Comparison of ENCODE assay signal across 13 cellular contexts in the genomic region with DNA sequence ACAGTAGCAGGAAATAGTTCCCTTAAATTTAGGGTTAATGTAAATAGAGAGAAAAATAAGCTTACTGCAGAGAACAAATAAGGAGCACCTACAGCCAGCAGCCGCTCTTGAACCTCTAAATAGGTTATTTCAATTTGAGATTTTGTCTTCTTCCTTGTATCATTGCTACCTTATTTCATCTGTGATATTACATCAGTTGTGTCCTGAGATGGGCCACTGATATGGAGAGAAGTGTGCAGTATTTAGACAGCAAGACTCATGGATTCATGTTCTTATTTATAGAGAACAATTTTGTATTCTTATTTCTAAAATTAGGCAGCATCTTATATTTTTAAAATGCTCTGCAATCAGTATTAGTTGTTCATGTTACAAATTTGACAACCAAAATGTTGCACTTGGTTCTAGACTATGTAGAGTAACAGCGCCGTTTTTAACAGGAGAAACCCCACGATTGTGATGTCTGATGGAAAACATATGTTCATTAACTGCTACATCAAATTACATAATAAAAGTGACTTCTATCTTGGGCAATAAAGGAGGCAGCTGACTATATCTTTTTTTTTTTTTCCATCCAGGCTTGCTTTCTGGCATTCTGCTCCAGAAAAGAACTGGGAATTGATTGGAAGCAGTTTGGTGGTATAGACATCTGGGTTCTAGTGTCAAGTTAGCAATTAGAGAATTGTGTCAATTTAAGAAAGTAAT.
DNase-seq lines count a peak whose midpoint lies in the region; TF ChIP-seq lines count a peak whose summit lies in the region.
"Had no signal": no experiment of that assay in that cellular context is flagged by ENCODE, and none has a peak within 500 bp of the region (broad histone marks: within the 10 kb centered on the region; RNA-seq: fewer than 3 reads in every experiment).

No MANE protein-coding gene starts in this region.

- TF ChIP-seq CTCF in SK-N-SH (IDR thresholded peaks at IDR 0.05) (no peak), nephron (IDR thresholded peaks at IDR 0.05; ENCODE audit: unreplicated experiment in 3 of 3) (no peak), neural progenitor cell (IDR thresholded peaks at IDR 0.05) (no peak)

- H3K79me2 ChIP-seq in SK-N-SH (ENCODE audit: insufficient read depth) = no peaks in the 10 kb centered on the region
- H3K79me2 ChIP-seq in neural progenitor cell (ENCODE audit: low read depth) = no peaks in the 10 kb centered on the region

- H3K9me3 Mint-ChIP-seq in nephron = no peaks in the 10 kb centered on the region
- no peaks in the 10 kb centered on the region for H3K9me3 Mint-ChIP-seq in neural progenitor cell

- H2AFZ ChIP-seq in SK-N-SH (ENCODE audit: low read depth) (no peak overlapping the region), neural progenitor cell (replicated peaks) (no peak overlapping the region)

- no peaks in the 10 kb centered on the region for H3K9me3 ChIP-seq in SK-N-SH
- no peaks in the 10 kb centered on the region for H3K9me3 ChIP-seq in neural progenitor cell (ENCODE audit: low read depth)
- H3K9me3 ChIP-seq: BLaER1, HAP-1 had no signal

- peak overlapping the region; percentile 62 to 93 (median 64) for H3K27ac Mint-ChIP-seq in nephron
- H3K27ac Mint-ChIP-seq in neural progenitor cell = no peak overlapping the region
- H3K27ac Mint-ChIP-seq: CD14-positive monocyte; CD4-positive, alpha-beta memory T cell had no signal

- H3K36me3 ChIP-seq in SK-N-SH (replicated peaks in 1 of 2; ENCODE audit: control insufficient read depth in 1 of 2, insufficient read depth in 2 of 2, low read length in 1 of 2) (no peaks in the 10 kb centered on the region), neural progenitor cell (no peaks in the 10 kb centered on the region)
- H3K36me3 ChIP-seq: BLaER1, HAP-1 had no signal

- H3K27me3 ChIP-seq in SK-N-SH (ENCODE audit: insufficient read depth) (no peaks in the 10 kb centered on the region), neural progenitor cell (no peaks in the 10 kb centered on the region)
- H3K27me3 ChIP-seq: BLaER1 had no signal

- no peak for TF ChIP-seq EP300 in SK-N-SH (IDR thresholded peaks at IDR 0.05; ENCODE audit: borderline replicate concordance in 1 of 2, low read depth in 1 of 2, low read length in 1 of 2)

- DNase-seq in NCI-H2171 (lab: John Stamatoyannopoulos, UW) (peak; percentile 61), SK-N-SH (no peak), GF-D8 (lab: John Stamatoyannopoulos, UW) (no peak), foreskin melanocyte (no peak), neural progenitor cell (ENCODE audit: low spot score) (no peak), pons (ENCODE audit: low spot score) (no peak)
- DNase-seq: CD4-positive, alpha-beta memory T cell; DMS79 treated with DMSO at 0.1 percent for 48 hours had no signal

- peak; percentile 8; the same call in 1 of the 2 replicates for TF ChIP-seq RAD21 in SK-N-SH (IDR thresholded peaks at IDR 0.05; ENCODE audit: low read length)

- H4K20me1 ChIP-seq in SK-N-SH (ENCODE audit: insufficient read depth) (no peaks in the 10 kb centered on the region), neural progenitor cell (ENCODE audit: low read depth) (no peaks in the 10 kb centered on the region)
- H4K20me1 ChIP-seq: BLaER1 had no signal

- peaks cover 0 to 7% of the 10 kb centered on the region in 2 experiments; a peak in 2 of 4 replicates for H3K4me1 ChIP-seq in SK-N-SH (ENCODE audit: control insufficient read depth in 1 of 2, insufficient read depth in 2 of 2, low read depth in 1 of 2, low read length in 1 of 2)
- H3K4me1 ChIP-seq in neural progenitor cell = peaks cover 7% of the 10 kb centered on the region
- H3K4me1 ChIP-seq: BLaER1, HAP-1 had no signal

- no peaks in the 10 kb centered on the region for H3F3A ChIP-seq in SK-N-SH (replicated peaks; ENCODE audit: insufficient read depth)
- peaks cover 7% of the 10 kb centered on the region for H3F3A ChIP-seq in neural progenitor cell (ENCODE audit: low read depth)

- H3K4me2 ChIP-seq in SK-N-SH (no peak overlapping the region), neural progenitor cell (no peak overlapping the region)
- H3K4me2 ChIP-seq: BLaER1 had no signal

- H3K9me2 ChIP-seq in SK-N-SH = no peaks in the 10 kb centered on the region

- H3K4me3 Mint-ChIP-seq in nephron (no peak overlapping the region), neural progenitor cell (no peak overlapping the region)
- H3K4me3 Mint-ChIP-seq: CD14-positive monocyte; CD4-positive, alpha-beta memory T cell had no signal

- H3K36me3 Mint-ChIP-seq in nephron (ENCODE audit: low read depth) (no peaks in the 10 kb centered on the region), neural progenitor cell (no peaks in the 10 kb centered on the region)
- H3K36me3 Mint-ChIP-seq: CD14-positive monocyte; CD4-positive, alpha-beta memory T cell had no signal

- H3K4me3 ChIP-seq in SK-N-SH (ENCODE audit: low read depth in 2 of 2, low read length in 1 of 2) (no peak overlapping the region), neural progenitor cell (no peak overlapping the region)
- H3K4me3 ChIP-seq: BLaER1, GM12878, HAP-1 had no signal

- 48% methylated on average over 4 of the region's 4 CpGs for WGBS in SK-N-SH (ENCODE audit: low lambda C conversion rate)

- H3K4me1 Mint-ChIP-seq in nephron (peaks cover 55% of the 10 kb centered on the region), neural progenitor cell (peaks cover 20% of the 10 kb centered on the region)
- H3K4me1 Mint-ChIP-seq: CD14-positive monocyte; CD4-positive, alpha-beta memory T cell had no signal

- POLR2A ChIA-PET in SK-N-SH (lab: Yijun Ruan, JAX) = no interaction called here

- CTCF ChIA-PET in SK-N-SH (lab: Yijun Ruan, JAX) = interaction anchor here (0.6 kb wide), 1 partner anchor 13 kb away, joined by 3 read pairs; no protein-coding TSS in a partner anchor

- H3K27me3 Mint-ChIP-seq in nephron (ENCODE audit: low read depth) (peaks cover 4% of the 10 kb centered on the region), neural progenitor cell (ENCODE audit: insufficient read depth, low read depth) (no peaks in the 10 kb centered on the region)

- H3K9ac ChIP-seq in SK-N-SH (no peak overlapping the region), neural progenitor cell (no peak overlapping the region)
- H3K9ac ChIP-seq: BLaER1 had no signal

- H3K27ac ChIP-seq in SK-N-SH (ENCODE audit: low read depth in 2 of 2, low read length in 1 of 2) (no peak overlapping the region), neural progenitor cell (no peak overlapping the region)
- H3K27ac ChIP-seq: BLaER1 had no signal

TF ChIP-seq in SK-N-SH, 30 proteins besides CTCF, POLR2A, EP300 and RAD21:
- TF ChIP-seq NRF1 (IDR thresholded peaks at IDR 0.05; ENCODE audit: low read depth, low read length) (no peak), FOXM1 (IDR thresholded peaks at IDR 0.05; ENCODE audit: low read depth) (no peak)
- TF ChIP-seq, protein P1, sequence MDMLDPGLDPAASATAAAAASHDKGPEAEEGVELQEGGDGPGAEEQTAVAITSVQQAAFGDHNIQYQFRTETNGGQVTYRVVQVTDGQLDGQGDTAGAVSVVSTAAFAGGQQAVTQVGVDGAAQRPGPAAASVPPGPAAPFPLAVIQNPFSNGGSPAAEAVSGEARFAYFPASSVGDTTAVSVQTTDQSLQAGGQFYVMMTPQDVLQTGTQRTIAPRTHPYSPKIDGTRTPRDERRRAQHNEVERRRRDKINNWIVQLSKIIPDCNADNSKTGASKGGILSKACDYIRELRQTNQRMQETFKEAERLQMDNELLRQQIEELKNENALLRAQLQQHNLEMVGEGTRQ (IDR thresholded peaks at IDR 0.05; ENCODE audit: borderline replicate concordance, low read depth, low read length) = no peak
- TF ChIP-seq, protein P2, sequence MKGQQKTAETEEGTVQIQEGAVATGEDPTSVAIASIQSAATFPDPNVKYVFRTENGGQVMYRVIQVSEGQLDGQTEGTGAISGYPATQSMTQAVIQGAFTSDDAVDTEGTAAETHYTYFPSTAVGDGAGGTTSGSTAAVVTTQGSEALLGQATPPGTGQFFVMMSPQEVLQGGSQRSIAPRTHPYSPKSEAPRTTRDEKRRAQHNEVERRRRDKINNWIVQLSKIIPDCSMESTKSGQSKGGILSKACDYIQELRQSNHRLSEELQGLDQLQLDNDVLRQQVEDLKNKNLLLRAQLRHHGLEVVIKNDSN (IDR thresholded peaks at IDR 0.05; ENCODE audit: borderline replicate concordance, low read depth) = no peak
TF ChIP-seq in SK-N-SH: peak in this region for 0.
